In the genomic region with DNA sequence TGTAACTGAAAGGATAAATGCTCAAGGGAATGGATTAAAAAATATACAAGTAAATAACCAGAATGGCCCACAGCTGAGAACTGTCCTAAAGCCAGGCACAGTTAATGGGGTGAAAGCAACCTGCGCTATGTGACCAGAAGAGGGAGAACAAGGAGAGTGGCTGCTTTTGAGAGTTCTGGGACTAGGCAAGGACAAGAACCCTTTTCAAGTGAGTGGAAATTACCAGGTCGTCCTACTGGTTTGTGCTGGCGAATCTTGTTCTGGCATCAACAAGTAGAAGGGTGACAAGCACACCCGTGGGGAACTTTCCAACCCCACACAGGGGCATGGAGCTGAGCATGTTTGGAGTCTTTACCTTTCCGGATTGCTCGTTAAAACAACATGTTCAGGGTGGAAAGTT, we compare ENCODE assay signal across 13 cellular contexts.
DNase-seq lines count a peak whose midpoint lies in the region; ATAC-seq and TF ChIP-seq lines count a peak whose summit lies in the region.
"Had no signal": no experiment of that assay in that cellular context is flagged by ENCODE, and none has a peak within 500 bp of the region (broad histone marks: within the 10 kb centered on the region; RNA-seq: fewer than 3 reads in every experiment).

No MANE protein-coding gene starts in this region.

- in situ Hi-C loops in GM13977 (cut with MboI; ENCODE audit: low pct_unique_long_range_greater_than_20kb, low sequenced_read_pairs, unreplicated experiment): loop anchor here (25.0 kb wide), 1 partner anchor 211 kb away; no protein-coding TSS in a partner anchor

- TF ChIP-seq CTCF in GM13977 (IDR thresholded peaks at IDR 0.05; ENCODE audit: extremely low read depth, insufficient read depth, missing control alignments) (peak; percentile 8), retinal pigment epithelial cell (conservative IDR thresholded peaks at IDR 0.05; ENCODE audit: low read depth, low read length) (peak; percentile 25)

- peak; percentile 71 for ATAC-seq in esophagus mucosa

- CTCF ChIA-PET in activated naive CD4-positive, alpha-beta T cell treated with anti-CD3 and anti-CD28 coated beads for 36 hours (lab: Charles Lee): no interaction called here

- no peaks in the 10 kb centered on the region for H3K27me3 Mint-ChIP-seq in activated naive CD4-positive, alpha-beta T cell treated with anti-CD3 and anti-CD28 coated beads for 36 hours (ENCODE audit: low read depth)

- no peaks in the 10 kb centered on the region for H3K36me3 Mint-ChIP-seq in activated naive CD4-positive, alpha-beta T cell treated with anti-CD3 and anti-CD28 coated beads for 36 hours (ENCODE audit: low read depth)

- no peak for DNase-seq in GM13977 (ENCODE audit: low spot score)
- DNase-seq in RPMI7951 (ENCODE audit: low read depth): peak; percentile 22
- no peak for DNase-seq in retinal pigment epithelial cell (ENCODE audit: low read depth)
- no peak for DNase-seq in NCI-H526 treated with DMSO at 0.1 percent for 48 hours (lab: John Stamatoyannopoulos, UW)
- no peak for DNase-seq in stimulated activated CD4-positive, alpha-beta T cell treated with anti-CD3 and anti-CD28 coated beads, Interleukin-2, amount 100 ng/mL, for 48 hours
- no peak for DNase-seq in activated naive CD4-positive, alpha-beta T cell treated with anti-CD3 and anti-CD28 coated beads for 36 hours
- no peak for DNase-seq in C1 segment of cervical spinal cord (lab: John Stamatoyannopoulos, UW)
- DNase-seq: activated CD4-positive, alpha-beta T cell treated with anti-CD3 and anti-CD28 coated beads, Interleukin-2, amount 10 ng/mL, durations not matched to agents 7 days and 5 days; activated naive CD4-positive, alpha-beta T cell treated with anti-CD3 and anti-CD28 coated beads, Interleukin-2, amount 50 U/mL, for 16 hours; NCI-H2029; occipital lobe had no signal

- no peaks in the 10 kb centered on the region for H3K4me1 Mint-ChIP-seq in activated naive CD4-positive, alpha-beta T cell treated with anti-CD3 and anti-CD28 coated beads for 36 hours (ENCODE audit: low read depth)
- H3K4me1 Mint-ChIP-seq: activated CD4-positive, alpha-beta T cell treated with anti-CD3 and anti-CD28 coated beads, Interleukin-2, amount 10 ng/mL, durations not matched to agents 7 days and 5 days had no signal

- H3K27ac Mint-ChIP-seq in activated naive CD4-positive, alpha-beta T cell treated with anti-CD3 and anti-CD28 coated beads for 36 hours: no peak overlapping the region
- H3K27ac Mint-ChIP-seq: activated CD4-positive, alpha-beta T cell treated with anti-CD3 and anti-CD28 coated beads, Interleukin-2, amount 10 ng/mL, durations not matched to agents 7 days and 5 days had no signal

- peaks cover 2% of the 10 kb centered on the region for H3K9me3 Mint-ChIP-seq in activated naive CD4-positive, alpha-beta T cell treated with anti-CD3 and anti-CD28 coated beads for 36 hours
- H3K9me3 Mint-ChIP-seq: activated CD4-positive, alpha-beta T cell treated with anti-CD3 and anti-CD28 coated beads, Interleukin-2, amount 10 ng/mL, durations not matched to agents 7 days and 5 days had no signal

- no peak overlapping the region for H3K4me3 Mint-ChIP-seq in activated naive CD4-positive, alpha-beta T cell treated with anti-CD3 and anti-CD28 coated beads for 36 hours
- H3K4me3 Mint-ChIP-seq: activated CD4-positive, alpha-beta T cell treated with anti-CD3 and anti-CD28 coated beads, Interleukin-2, amount 10 ng/mL, durations not matched to agents 7 days and 5 days had no signal

- intact Hi-C loops in activated naive CD4-positive, alpha-beta T cell treated with anti-CD3 and anti-CD28 coated beads for 36 hours (cut with micrococcal nuclease): no loop called here

- no peak overlapping the region for H3K4me3 ChIP-seq in retinal pigment epithelial cell (ENCODE audit: low read length)
- H3K4me3 ChIP-seq: SJSA1 had no signal
